ENCODE assay signal across 16 cellular contexts in genomic region chr17:20446895-20447294, GRCh38. TPM values are rescaled to one million over a fixed set of nuclear protein-coding genes. Genes with fewer than 3 reads are reported as not detected.
DNase-seq lines count a peak whose midpoint lies in the region; ATAC-seq, FAIRE-seq and TF ChIP-seq lines count a peak whose summit lies in the region.
"Not testable (repeated sequence)": the region's sequence is repeated elsewhere in the genome, so short reads cannot be mapped to it uniquely, and the experiment has no call there.
"Had no signal": no experiment of that assay in that cellular context is flagged by ENCODE, and none has a peak within 500 bp of the region (broad histone marks: within the 10 kb centered on the region; RNA-seq: fewer than 3 reads in every experiment).

No MANE protein-coding gene starts in this region.

- intact Hi-C loops in OCI-LY7 (cut with micrococcal nuclease; ENCODE audit: unreplicated experiment) = not testable (repeated sequence)

- H3K79me2 ChIP-seq in OCI-LY7 (ENCODE audit: insufficient read depth, low read depth, low read length) = not testable (repeated sequence)

- POLR2A ChIA-PET in OCI-LY7 (lab: Charles Lee) = not testable (repeated sequence)

- not testable (repeated sequence) for H3K9me2 ChIP-seq in OCI-LY7 (ENCODE audit: insufficient read depth, low read length)

- DNase-seq in GM06990 (ENCODE audit: extremely low read depth, insufficient read length); HTR-8/SVneo (ENCODE audit: insufficient read length, low spot score); OCI-LY7 (ENCODE audit: low spot score); activated CD8-positive, alpha-beta memory T cell treated with anti-CD3 and anti-CD28 coated beads, Interleukin-2, amount 10 ng/mL, durations not matched to agents 7 days and 5 days; foreskin keratinocyte; mesothelial cell of epicardium (ENCODE audit: low spot score in 2 of 2, unreplicated experiment in 2 of 2); progenitor cell of endocrine pancreas (ENCODE audit: low spot score, unreplicated experiment): not testable (repeated sequence)

- H3K27me3 ChIP-seq in GM06990 (replicated peaks; ENCODE audit: control insufficient read depth, insufficient read depth, low read length); foreskin keratinocyte: not testable (repeated sequence)

- not testable (repeated sequence) for H3K4me3 ChIP-seq in GM06990 (replicated peaks; ENCODE audit: low read depth, low read length); OCI-LY7 (ENCODE audit: low read depth, low read length, poor library complexity, severe bottlenecking)

- not testable (repeated sequence) for H3K36me3 ChIP-seq in GM06990 (ENCODE audit: control insufficient read depth, insufficient read depth, low read length); OCI-LY7 (ENCODE audit: insufficient read depth, low read length)

- BruUV-seq in OCI-LY7 (replicated peaks; lab: Mats Ljungman, UMichigan) = not testable (repeated sequence)

- H3K27ac Mint-ChIP-seq in activated CD8-positive, alpha-beta memory T cell treated with anti-CD3 and anti-CD28 coated beads, Interleukin-2, amount 10 ng/mL, durations not matched to agents 7 days and 5 days; mesothelial cell of epicardium; progenitor cell of endocrine pancreas: not testable (repeated sequence)

- not testable (repeated sequence) for H3K9me3 Mint-ChIP-seq in activated CD8-positive, alpha-beta memory T cell treated with anti-CD3 and anti-CD28 coated beads, Interleukin-2, amount 10 ng/mL, durations not matched to agents 7 days and 5 days (ENCODE audit: low read depth); mesothelial cell of epicardium; progenitor cell of endocrine pancreas (ENCODE audit: low read depth)

- not testable (repeated sequence) for H2AFZ ChIP-seq in OCI-LY7 (ENCODE audit: low read length)

- not testable (repeated sequence) for H3K4me3 Mint-ChIP-seq in activated CD8-positive, alpha-beta memory T cell treated with anti-CD3 and anti-CD28 coated beads, Interleukin-2, amount 10 ng/mL, durations not matched to agents 7 days and 5 days; mesothelial cell of epicardium; progenitor cell of endocrine pancreas (ENCODE audit: low read depth)

- not testable (repeated sequence) for H3K4me1 ChIP-seq in OCI-LY7 (ENCODE audit: insufficient read depth, low read length, poor library complexity, severe bottlenecking); foreskin keratinocyte

- not testable (repeated sequence) for H3K27me3 Mint-ChIP-seq in activated CD8-positive, alpha-beta memory T cell treated with anti-CD3 and anti-CD28 coated beads, Interleukin-2, amount 10 ng/mL, durations not matched to agents 7 days and 5 days; mesothelial cell of epicardium (ENCODE audit: low read depth); progenitor cell of endocrine pancreas

- not testable (repeated sequence) for H3K9me3 ChIP-seq in OCI-LY7 (ENCODE audit: low read length)

- TF ChIP-seq CTCF in GM06990 (IDR thresholded peaks at IDR 0.05; ENCODE audit: insufficient read depth, low read length, poor library complexity, severe bottlenecking) = peak; percentile 12
- peak; percentile 38 for TF ChIP-seq CTCF in OCI-LY7 (conservative IDR thresholded peaks at IDR 0.05; ENCODE audit: low read length)
- peak; percentile 17 for TF ChIP-seq CTCF in foreskin keratinocyte (conservative IDR thresholded peaks at IDR 0.05)
- peak; percentile 48 for TF ChIP-seq CTCF in mesothelial cell of epicardium (IDR thresholded peaks at IDR 0.05; ENCODE audit: unreplicated experiment)
- peak; percentile 44 for TF ChIP-seq CTCF in progenitor cell of endocrine pancreas (IDR thresholded peaks at IDR 0.05; ENCODE audit: unreplicated experiment)

- not testable (repeated sequence) for H4K20me1 ChIP-seq in OCI-LY7 (ENCODE audit: insufficient read depth, low read length)

- CTCF ChIA-PET in OCI-LY7 (lab: Charles Lee; ENCODE audit: unreplicated experiment); activated CD8-positive, alpha-beta memory T cell treated with anti-CD3 and anti-CD28 coated beads, Interleukin-2, amount 10 ng/mL, durations not matched to agents 7 days and 5 days (lab: Charles Lee): not testable (repeated sequence)

- not testable (repeated sequence) for H3K27ac ChIP-seq in OCI-LY7 (ENCODE audit: low read depth, low read length, poor library complexity, severe bottlenecking); foreskin keratinocyte

- peak; percentile 16 for ATAC-seq in activated CD8-positive, alpha-beta memory T cell treated with anti-CD3 and anti-CD28 coated beads, Interleukin-2, amount 10 ng/mL, durations not matched to agents 7 days and 5 days
- peak; percentile 10 for ATAC-seq in foreskin keratinocyte

- H3K36me3 Mint-ChIP-seq in activated CD8-positive, alpha-beta memory T cell treated with anti-CD3 and anti-CD28 coated beads, Interleukin-2, amount 10 ng/mL, durations not matched to agents 7 days and 5 days; mesothelial cell of epicardium; progenitor cell of endocrine pancreas (ENCODE audit: insufficient read depth): not testable (repeated sequence)

- peak; percentile 69 for FAIRE-seq in HTR-8/SVneo (lab: Jason Lieb, UNC)

- H3K4me1 Mint-ChIP-seq in activated CD8-positive, alpha-beta memory T cell treated with anti-CD3 and anti-CD28 coated beads, Interleukin-2, amount 10 ng/mL, durations not matched to agents 7 days and 5 days; mesothelial cell of epicardium; progenitor cell of endocrine pancreas (ENCODE audit: low read depth): not testable (repeated sequence)

- not testable (repeated sequence) for H3K4me2 ChIP-seq in OCI-LY7 (ENCODE audit: low read length)

RNA-seq across cellular contexts. Expression of gene LGALS9B, which starts 20.4 kb away (rescaled TPM):
- total RNA-seq in OCI-LY7 (2014; rRNA removed; shearing (Covaris generic)) = not detected in 2 replicates
- total RNA-seq in OCI-LY7 (2022) (not detected in 2 replicates), foreskin keratinocyte (11.6 and 14.5 TPM in 2 replicates), mesothelial cell of epicardium (not detected in 3 replicates), progenitor cell of endocrine pancreas (not detected in 2 replicates)
- total RNA-seq in activated CD8-positive, alpha-beta memory T cell treated with anti-CD3 and anti-CD28 coated beads, Interleukin-2, amount 10 ng/mL, durations not matched to agents 7 days and 5 days = under 1 TPM in 1 of 2 experiments, not detected in 1; 0.73 TPM
- 12.8 and 18.1 TPM in 2 replicates for polyA plus RNA-seq in foreskin keratinocyte
- total RNA-seq: activated naive CD4-positive, alpha-beta T cell treated with anti-CD3 and anti-CD28 coated beads, Interleukin-2, amount 50 U/mL, for 72 hours; gastrocnemius medialis; MCF 10A; mesenteric fat pad; naive thymus-derived CD8-positive, alpha-beta T cell; sciatic nerve; suprapubic skin; T-helper 17 cell; ureter had no signal
- polyA plus RNA-seq: naive thymus-derived CD8-positive, alpha-beta T cell had no signal
